Comparison of ENCODE assay signal across 8 cellular contexts in genomic region chrX:134999469-134999868, GRCh38. TPM values are rescaled to one million over a fixed set of nuclear protein-coding genes. Genes with fewer than 3 reads are reported as not detected.
DNase-seq lines count a peak whose midpoint lies in the region; FAIRE-seq and TF ChIP-seq lines count a peak whose summit lies in the region.

No MANE protein-coding gene starts in this region.

- FAIRE-seq in GM12891 (lab: Jason Lieb, UNC): no peak

- TF ChIP-seq EP300 in tibial nerve (IDR thresholded peaks at IDR 0.05): no peak

- in situ Hi-C loops in KBM-7 (cut with MboI; ENCODE audit: low pct_unique_long_range_greater_than_20kb, low sequenced_read_pairs): no loop called here

- TF ChIP-seq POLR2A in tibial nerve (IDR thresholded peaks at IDR 0.05): no peak
- TF ChIP-seq POLR2A in GM12891 (IDR thresholded peaks at IDR 0.05; ENCODE audit: low read depth, low read length): no peak

- DNase-seq in DMS153 (lab: John Stamatoyannopoulos, UW) (peak; percentile 11), KBM-7 (peak; percentile 75), SIG-M5 (lab: John Stamatoyannopoulos, UW) (peak; percentile 28), germinal center (ENCODE audit: low spot score) (peak; percentile 11), tibial nerve (ENCODE audit: low spot score in 2 of 2) (no peak), anterior cingulate cortex (lab: John Stamatoyannopoulos, UW) (no peak), WERI-Rb-1 (no peak), GM12891 (ENCODE audit: insufficient read length, low spot score) (no peak)

- H3K36me3 ChIP-seq in tibial nerve: no peaks in the 10 kb centered on the region
- H3K36me3 ChIP-seq in WERI-Rb-1: no peaks in the 10 kb centered on the region

- no peak overlapping the region for H3K4me3 ChIP-seq in tibial nerve
- no peak overlapping the region for H3K4me3 ChIP-seq in WERI-Rb-1 (ENCODE audit: low read depth, low read length)

- H3K27ac ChIP-seq in tibial nerve (peak overlapping the region in 1 of 4 donors; percentile 52), WERI-Rb-1 (no peak overlapping the region)

- 20 to 22% methylated on average over 4 of the region's 4 CpGs for WGBS in tibial nerve, 2 donors

- H3K27me3 ChIP-seq in tibial nerve (no peaks in the 10 kb centered on the region), WERI-Rb-1 (ENCODE audit: insufficient read depth, low read depth, severe bottlenecking) (peaks cover 5% of the 10 kb centered on the region)

- TF ChIP-seq CTCF in tibial nerve (IDR thresholded peaks at IDR 0.05) (peak; percentile 18 to 51 (median 35)), WERI-Rb-1 (IDR thresholded peaks at IDR 0.05; ENCODE audit: low read depth, low read length) (no peak)

- H3K9me3 ChIP-seq in tibial nerve (no peaks in the 10 kb centered on the region), WERI-Rb-1 (ENCODE audit: severe bottlenecking) (no peaks in the 10 kb centered on the region)

- peaks cover 0 to 4% (median 0%) of the 10 kb centered on the region in 4 donors for H3K4me1 ChIP-seq in tibial nerve

TF ChIP-seq in GM12891, 5 proteins besides CTCF, POLR2A, EP300 and RAD21:
- TF ChIP-seq SPI1 (IDR thresholded peaks at IDR 0.05; ENCODE audit: low read depth, low read length): no peak

RNA-seq across cellular contexts. Expression of gene SMIM10, which starts 8.7 kb away (rescaled TPM):
- total RNA-seq in tibial nerve: 10 to 100 TPM in 3 of 4 donors, 1 to 10 TPM in 1; 8.0 to 18.0 (median 16.0) TPM
- polyA plus RNA-seq in GM12891 (2012; ENCODE audit: low read depth, missing spikeins): 0.22 TPM

RNA-seq across cellular contexts. Expression of gene RTL8B, which starts 22.9 kb away (rescaled TPM):
- 10 to 100 TPM in 2 of 4 donors, 1 to 10 TPM in 2; 8.0 to 12.3 (median 9.1) TPM for total RNA-seq in tibial nerve
- not detected for polyA plus RNA-seq in GM12891 (2012; ENCODE audit: low read depth, missing spikeins)

RNA-seq across cellular contexts. Expression of gene RTL8C, which starts 32.7 kb away (rescaled TPM):
- total RNA-seq in tibial nerve: 100 to 1,000 TPM in 1 of 4 donors, 10 to 100 TPM in 3; 78.1 to 131 (median 87.0) TPM
- 19.3 TPM for polyA plus RNA-seq in GM12891 (2012; ENCODE audit: low read depth, missing spikeins)

RNA-seq across cellular contexts. Expression of gene RTL8A, which starts 52.5 kb away (rescaled TPM):
- total RNA-seq in tibial nerve: 10 to 100 TPM; 24.9 to 32.6 (median 27.7) TPM
- 10.1 TPM for polyA plus RNA-seq in GM12891 (2012; ENCODE audit: low read depth, missing spikeins)

Comparison
In these comparisons a context has a peak if more than half of its experiments do, and no peak if none do; other contexts are left out.
1. DNase-seq: peak in DMS153 (single experiment), KBM-7 (single experiment), SIG-M5 (single experiment) and germinal center (single experiment); none in tibial nerve (0 of 2), anterior cingulate cortex (0 of 58), WERI-Rb-1 (single experiment) and GM12891 (single experiment).